Comparison of ENCODE assay signal across 26 cellular contexts in genomic region chr16:88581033-88581432, GRCh38. TPM values are rescaled to one million over a fixed set of nuclear protein-coding genes. Genes with fewer than 3 reads are reported as not detected.
"Had no signal": no experiment of that assay in that cellular context is flagged by ENCODE, and none has a peak within 500 bp of the region (broad histone marks: within the 10 kb centered on the region; RNA-seq: fewer than 3 reads in every experiment).

No MANE protein-coding gene starts in this region.

- FAIRE-seq: astrocyte had no signal

- H3K4me3 Mint-ChIP-seq: activated CD4-positive, alpha-beta T cell treated with anti-CD3 and anti-CD28 coated beads for 36 hours; activated CD8-positive, alpha-beta memory T cell treated with anti-CD3 and anti-CD28 coated beads, Interleukin-2, amount 10 ng/mL, durations not matched to agents 7 days and 5 days; activated CD8-positive, alpha-beta T cell treated with anti-CD3 and anti-CD28 coated beads, Interleukin-2, amount 10 ng/mL, durations not matched to agents 7 days and 5 days; brain; T-cell had no signal

- ATAC-seq: activated CD4-positive, alpha-beta T cell treated with anti-CD3 and anti-CD28 coated beads for 36 hours; activated CD8-positive, alpha-beta memory T cell treated with anti-CD3 and anti-CD28 coated beads, Interleukin-2, amount 10 ng/mL, durations not matched to agents 7 days and 5 days; activated CD8-positive, alpha-beta T cell treated with anti-CD3 and anti-CD28 coated beads, Interleukin-2, amount 10 ng/mL, durations not matched to agents 7 days and 5 days; Right ventricle myocardium inferior; T-cell had no signal

- H3K27me3 Mint-ChIP-seq: activated CD4-positive, alpha-beta T cell treated with anti-CD3 and anti-CD28 coated beads for 36 hours; activated CD8-positive, alpha-beta memory T cell treated with anti-CD3 and anti-CD28 coated beads, Interleukin-2, amount 10 ng/mL, durations not matched to agents 7 days and 5 days; brain; T-cell had no signal

- H3K27me3 ChIP-seq: MG63 had no signal

- H3K9me3 Mint-ChIP-seq: activated T-helper 2 cell treated with anti-CD3 and anti-CD28 coated beads, Interferon-gamma antibody, Interleukin-2, Interleukin-4, amounts not matched to agents 10 μg/mL and 5 μg/mL and 100 μg/mL, durations not matched to agents 14 hours and 24 hours and 36 hours; brain; T-cell had no signal

- H3K27ac ChIP-seq: SK-N-MC, VCaP had no signal

- H3K4me3 ChIP-seq: MG63, SK-N-MC had no signal

- DNase-seq: activated CD4-positive, alpha-beta T cell treated with anti-CD3 and anti-CD28 coated beads for 36 hours; activated CD4-positive, alpha-beta T cell treated with anti-CD3 and anti-CD28 coated beads, Interleukin-2, amount 50 U/mL, for 4 hours; activated CD8-positive, alpha-beta memory T cell treated with anti-CD3 and anti-CD28 coated beads, Interleukin-2, amount 10 ng/mL, durations not matched to agents 7 days and 5 days; activated CD8-positive, alpha-beta T cell treated with anti-CD3 and anti-CD28 coated beads, Interleukin-2, amount 10 ng/mL, durations not matched to agents 7 days and 5 days; activated gamma-delta T cell treated with Interleukin-2 at 50 U/mL for 16 hours; activated naive CD4-positive, alpha-beta T cell treated with anti-CD3 and anti-CD28 coated beads, Interleukin-2, amount 50 U/mL, for 16 hours; activated T-cell treated with anti-CD3 and anti-CD28 coated beads, Interleukin-2, amount 50 U/mL, for 48 hours; amygdala; MG63; MV-4-11; NCI-H1105; NCI-H1436; NCI-H1694 treated with DMSO at 0.1 percent for 48 hours; NCI-H2029 treated with DMSO at 0.1 percent for 48 hours; NCI-H345; NCI-H510A; NCI-H526 treated with DMSO at 0.1 percent for 48 hours; NCI-H82; RPMI8226; T-cell had no signal

- H3K27ac Mint-ChIP-seq: activated CD8-positive, alpha-beta T cell treated with anti-CD3 and anti-CD28 coated beads, Interleukin-2, amount 10 ng/mL, durations not matched to agents 7 days and 5 days; activated T-helper 2 cell treated with anti-CD3 and anti-CD28 coated beads, Interferon-gamma antibody, Interleukin-2, Interleukin-4, amounts not matched to agents 10 μg/mL and 5 μg/mL and 100 μg/mL, durations not matched to agents 14 hours and 24 hours and 36 hours; brain had no signal

- H3K9me3 ChIP-seq: MG63 had no signal

RNA-seq across cellular contexts. Expression of gene IL17C, which starts 57.3 kb away (rescaled TPM):
- total RNA-seq: activated T-helper 2 cell treated with anti-CD3 and anti-CD28 coated beads, Interferon-gamma antibody, Interleukin-2, Interleukin-4, amounts not matched to agents 10 μg/mL and 5 μg/mL and 100 μg/mL, durations not matched to agents 14 hours and 24 hours and 36 hours; Right ventricle myocardium inferior had no signal
